In the genomic region with DNA sequence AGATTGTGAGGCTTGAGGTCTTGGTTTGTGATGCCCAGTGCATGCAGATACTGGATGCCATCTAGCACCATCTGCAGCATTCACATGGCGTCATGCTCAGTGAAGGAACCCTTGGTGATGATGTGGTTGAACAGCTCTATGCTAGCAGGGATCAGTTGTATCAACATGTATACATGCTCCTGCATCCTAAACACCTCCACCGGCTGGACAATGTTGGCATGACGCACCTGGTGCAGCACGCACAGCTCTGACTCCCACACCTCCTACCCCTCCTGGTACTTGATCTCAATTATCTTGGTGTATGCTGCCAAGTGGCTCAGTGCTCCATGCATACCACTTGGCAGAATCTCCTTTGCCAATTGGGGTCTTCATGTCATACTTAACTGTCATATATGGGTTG, we compare ENCODE assay signal across 2 cellular contexts.
TF ChIP-seq lines count a peak whose summit lies in the region.

No MANE protein-coding gene starts in this region.

TF ChIP-seq in A549, 52 proteins besides CTCF, POLR2A, EP300 and RAD21:
- TF ChIP-seq KDM5A (IDR thresholded peaks at IDR 0.05) = no peak
- no peak for TF ChIP-seq EHF (CRISPR knock-in tag; IDR thresholded peaks at IDR 0.05)
- TF ChIP-seq RNF2 (IDR thresholded peaks at IDR 0.05; ENCODE audit: borderline replicate concordance, low read depth) = no peak
- no peak for TF ChIP-seq JUNB (IDR thresholded peaks at IDR 0.05)
- no peak for TF ChIP-seq CHD4 (IDR thresholded peaks at IDR 0.05; ENCODE audit: borderline replicate concordance)
- TF ChIP-seq HOXA7 (CRISPR knock-in tag; IDR thresholded peaks at IDR 0.05) = no peak
- no peak for TF ChIP-seq PHF8 (IDR thresholded peaks at IDR 0.05; ENCODE audit: borderline replicate concordance, low read depth)
- TF ChIP-seq BHLHE40 (IDR thresholded peaks at IDR 0.05; ENCODE audit: low read depth, low read length) = no peak
- no peak for TF ChIP-seq EHMT2 (IDR thresholded peaks at IDR 0.05; ENCODE audit: low read depth)
- no peak for TF ChIP-seq ZSCAN20 (CRISPR knock-in tag; IDR thresholded peaks at IDR 0.05)
- TF ChIP-seq MYC (IDR thresholded peaks at IDR 0.05; ENCODE audit: borderline replicate concordance, low read length) = no peak

TF ChIP-seq in HepG2, 621 proteins besides CTCF, POLR2A, EP300 and RAD21:
- TF ChIP-seq, protein P1, sequence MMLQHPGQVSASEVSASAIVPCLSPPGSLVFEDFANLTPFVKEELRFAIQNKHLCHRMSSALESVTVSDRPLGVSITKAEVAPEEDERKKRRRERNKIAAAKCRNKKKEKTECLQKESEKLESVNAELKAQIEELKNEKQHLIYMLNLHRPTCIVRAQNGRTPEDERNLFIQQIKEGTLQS (CRISPR knock-in tag; IDR thresholded peaks at IDR 0.05) = no peak
- TF ChIP-seq CCAR2 (optimal IDR thresholded peaks at IDR 0.05; ENCODE audit: low read depth, low read length) (no peak), NFYC (CRISPR knock-in tag; IDR thresholded peaks at IDR 0.05) (no peak), SP140L (CRISPR knock-in tag; IDR thresholded peaks at IDR 0.05; ENCODE audit: borderline replicate concordance) (no peak), ARID2 (CRISPR knock-in tag; IDR thresholded peaks at IDR 0.05; ENCODE audit: borderline replicate concordance) (no peak), HNRNPLL (IDR thresholded peaks at IDR 0.05; ENCODE audit: low read depth, low read length, poor library complexity, severe bottlenecking) (no peak), FOSL2 (CRISPR knock-in tag; IDR thresholded peaks at IDR 0.05) (no peak), ZNF891 (CRISPR knock-in tag; IDR thresholded peaks at IDR 0.05) (no peak), RFXANK (CRISPR knock-in tag; IDR thresholded peaks at IDR 0.05) (no peak), TBL1XR1 (IDR thresholded peaks at IDR 0.05; ENCODE audit: borderline replicate concordance, low read length, partially characterized antibody) (no peak)
- TF ChIP-seq, protein P2, sequence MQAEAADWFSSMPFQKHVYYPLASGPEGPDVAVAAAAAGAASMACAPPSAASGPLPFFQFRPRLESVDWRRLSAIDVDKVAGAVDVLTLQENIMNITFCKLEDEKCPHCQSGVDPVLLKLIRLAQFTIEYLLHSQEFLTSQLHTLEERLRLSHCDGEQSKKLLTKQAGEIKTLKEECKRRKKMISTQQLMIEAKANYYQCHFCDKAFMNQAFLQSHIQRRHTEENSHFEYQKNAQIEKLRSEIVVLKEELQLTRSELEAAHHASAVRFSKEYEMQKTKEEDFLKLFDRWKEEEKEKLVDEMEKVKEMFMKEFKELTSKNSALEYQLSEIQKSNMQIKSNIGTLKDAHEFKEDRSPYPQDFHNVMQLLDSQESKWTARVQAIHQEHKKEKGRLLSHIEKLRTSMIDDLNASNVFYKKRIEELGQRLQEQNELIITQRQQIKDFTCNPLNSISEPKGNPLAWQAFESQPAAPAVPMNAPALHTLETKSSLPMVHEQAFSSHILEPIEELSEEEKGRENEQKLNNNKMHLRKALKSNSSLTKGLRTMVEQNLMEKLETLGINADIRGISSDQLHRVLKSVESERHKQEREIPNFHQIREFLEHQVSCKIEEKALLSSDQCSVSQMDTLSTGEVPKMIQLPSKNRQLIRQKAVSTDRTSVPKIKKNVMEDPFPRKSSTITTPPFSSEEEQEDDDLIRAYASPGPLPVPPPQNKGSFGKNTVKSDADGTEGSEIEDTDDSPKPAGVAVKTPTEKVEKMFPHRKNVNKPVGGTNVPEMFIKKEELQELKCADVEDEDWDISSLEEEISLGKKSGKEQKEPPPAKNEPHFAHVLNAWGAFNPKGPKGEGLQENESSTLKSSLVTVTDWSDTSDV (CRISPR knock-in tag; IDR thresholded peaks at IDR 0.05) = no peak
- TF ChIP-seq, protein P3, sequence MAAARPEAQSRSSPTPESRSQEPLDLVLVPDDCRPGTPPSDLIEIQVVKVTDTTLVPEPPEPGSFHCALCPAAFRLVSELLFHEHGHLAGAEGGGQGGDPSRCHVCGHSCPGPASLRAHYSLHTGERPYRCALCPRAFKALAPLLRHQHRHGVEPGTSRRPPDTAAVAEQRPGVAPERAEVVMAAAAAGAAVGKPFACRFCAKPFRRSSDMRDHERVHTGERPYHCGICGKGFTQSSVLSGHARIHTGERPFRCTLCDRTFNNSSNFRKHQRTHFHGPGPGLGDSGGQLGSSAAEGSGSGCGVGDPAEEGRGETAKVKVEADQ (CRISPR knock-in tag; IDR thresholded peaks at IDR 0.05; ENCODE audit: borderline replicate concordance) = no peak
